Comparison of ENCODE assay signal across 11 cellular contexts in the genomic region with DNA sequence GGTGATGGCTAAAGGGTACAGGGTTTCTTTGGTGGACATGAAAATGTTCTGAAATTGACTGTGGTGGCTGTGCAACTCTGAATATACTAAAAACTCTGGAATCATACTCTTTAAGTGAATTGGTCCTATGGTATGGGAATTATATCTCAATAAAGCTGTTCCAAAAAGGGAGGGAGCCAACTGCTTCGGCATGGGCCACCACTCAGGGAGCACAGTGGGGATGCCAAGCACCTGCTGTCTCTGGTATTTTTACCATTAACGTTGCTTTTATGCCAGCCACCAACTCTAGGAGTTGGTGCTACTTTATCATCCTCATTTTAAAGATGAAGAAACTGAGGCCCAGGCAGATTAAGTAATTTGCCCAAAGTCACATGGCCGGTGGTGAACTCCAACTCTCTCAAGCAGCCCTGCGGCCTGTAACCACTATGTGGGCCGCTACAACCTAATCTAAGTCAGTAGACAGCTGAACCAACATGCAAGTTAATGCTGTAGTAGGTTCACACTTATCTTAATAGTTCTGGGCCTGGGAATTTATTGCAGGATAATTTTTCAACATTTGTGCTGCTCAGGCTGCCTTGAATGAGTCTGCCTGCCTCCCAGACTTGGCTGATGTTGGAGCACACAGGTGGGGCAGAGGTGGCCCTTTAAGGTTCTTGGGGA. TPM values are rescaled to one million over a fixed set of nuclear protein-coding genes. Genes with fewer than 3 reads are reported as not detected.
DNase-seq lines count a peak whose midpoint lies in the region; ATAC-seq and TF ChIP-seq lines count a peak whose summit lies in the region.
"Had no signal": no experiment of that assay in that cellular context is flagged by ENCODE, and none has a peak within 500 bp of the region (broad histone marks: within the 10 kb centered on the region; RNA-seq: fewer than 3 reads in every experiment).

No MANE protein-coding gene starts in this region.

- no peaks in the 10 kb centered on the region for H3K9me2 ChIP-seq in GM23338 (ENCODE audit: insufficient read depth)
- H3K9me2 ChIP-seq in MM.1S (replicated peaks; ENCODE audit: insufficient read depth, low read length), result no peaks in the 10 kb centered on the region

- no peak overlapping the region for H2BK5ac ChIP-seq in mesenchymal stem cell (ENCODE audit: low read depth, low read length, poor library complexity, severe bottlenecking)

- TF ChIP-seq CTCF in GM23338 (conservative IDR thresholded peaks at IDR 0.05; ENCODE audit: low read depth in 2 of 2) (no peak), esophagus squamous epithelium (IDR thresholded peaks at IDR 0.05) (no peak), stomach (IDR thresholded peaks at IDR 0.05) (no peak), MM.1S (IDR thresholded peaks at IDR 0.05; ENCODE audit: low read length) (no peak), progenitor cell of endocrine pancreas (IDR thresholded peaks at IDR 0.05; ENCODE audit: unreplicated experiment) (no peak)

- no peak overlapping the region for H3K14ac ChIP-seq in mesenchymal stem cell (ENCODE audit: low read length in 2 of 2)

- H3K79me2 ChIP-seq in GM23338 (replicated peaks; ENCODE audit: insufficient read depth) (no peaks in the 10 kb centered on the region), MM.1S (ENCODE audit: low read length) (no peaks in the 10 kb centered on the region)

- no peak overlapping the region for H2BK15ac ChIP-seq in mesenchymal stem cell (ENCODE audit: low read depth, poor library complexity, severe bottlenecking)

- H2BK12ac ChIP-seq in mesenchymal stem cell (ENCODE audit: low read length in 2 of 2), result peak overlapping the region; percentile 19 to 75

- H2AFZ ChIP-seq in GM23338 (no peak overlapping the region), mesenchymal stem cell (ENCODE audit: low read depth, low read length) (no peak overlapping the region), MM.1S (ENCODE audit: low read length) (no peak overlapping the region)

- TF ChIP-seq EP300 in stomach (IDR thresholded peaks at IDR 0.05), result no peak

- no peaks in the 10 kb centered on the region for H4K20me1 ChIP-seq in GM23338 (replicated peaks; ENCODE audit: insufficient read depth)
- no peaks in the 10 kb centered on the region for H4K20me1 ChIP-seq in MM.1S (ENCODE audit: insufficient read depth, low read length)

- no peak overlapping the region for H3K9ac ChIP-seq in mesenchymal stem cell (ENCODE audit: low read length)
- no peak overlapping the region for H3K9ac ChIP-seq in MM.1S (ENCODE audit: low read length)

- H3K4me3 Mint-ChIP-seq in GM23338 (peak overlapping the region; percentile 30; the same call in 1 of the 3 replicates), progenitor cell of endocrine pancreas (ENCODE audit: low read depth) (no peak overlapping the region)
- H3K4me3 Mint-ChIP-seq: activated naive CD8-positive, alpha-beta T cell treated with anti-CD3 and anti-CD28 coated beads for 36 hours had no signal

- H3K18ac ChIP-seq in mesenchymal stem cell (ENCODE audit: low read depth in 1 of 2, low read length in 2 of 2), result peak overlapping the region; percentile 54 to 88

- H3K27me3 ChIP-seq in GM23338 (ENCODE audit: insufficient read depth), result no peaks in the 10 kb centered on the region
- H3K27me3 ChIP-seq in esophagus squamous epithelium, result no peaks in the 10 kb centered on the region
- H3K27me3 ChIP-seq in mesenchymal stem cell (ENCODE audit: control insufficient read depth in 1 of 2, insufficient read depth in 1 of 2, low read length in 2 of 2), result peaks cover 0 to 8% of the 10 kb centered on the region in 2 experiments
- no peaks in the 10 kb centered on the region for H3K27me3 ChIP-seq in stomach
- no peaks in the 10 kb centered on the region for H3K27me3 ChIP-seq in MM.1S (replicated peaks; ENCODE audit: insufficient read depth, low read length)

- H3K79me1 ChIP-seq in mesenchymal stem cell (replicated peaks; ENCODE audit: low read length, poor library complexity, severe bottlenecking), result peaks cover 3% of the 10 kb centered on the region

- H3K4ac ChIP-seq in mesenchymal stem cell (ENCODE audit: low read depth in 1 of 2, low read length in 2 of 2), result peak overlapping the region in 1 of 2 experiments; percentile 0

- DNase-seq in GM23338 (ENCODE audit: low spot score) (no peak), esophagus squamous epithelium (lab: John Stamatoyannopoulos, UW) (no peak), mesenchymal stem cell (no peak), stomach (no peak), MM.1S (no peak), progenitor cell of endocrine pancreas (ENCODE audit: low spot score, unreplicated experiment) (no peak), HuH-7.5 (ENCODE audit: low spot score) (no peak)
- DNase-seq: activated CD4-positive, CD25-positive, alpha-beta regulatory T cell; activated naive CD8-positive, alpha-beta T cell treated with anti-CD3 and anti-CD28 coated beads for 36 hours; activated T-cell treated with anti-CD3 and anti-CD28 coated beads for 4 hours had no signal

- H3K36me3 Mint-ChIP-seq in GM23338 (ENCODE audit: low read depth) (peaks cover 3% of the 10 kb centered on the region; the same call in 2 of the 3 replicates), progenitor cell of endocrine pancreas (ENCODE audit: insufficient read depth) (peaks cover 4% of the 10 kb centered on the region)

- H3K27ac Mint-ChIP-seq in GM23338, result no peak overlapping the region
- no peak overlapping the region for H3K27ac Mint-ChIP-seq in progenitor cell of endocrine pancreas
- H3K27ac Mint-ChIP-seq: activated naive CD8-positive, alpha-beta T cell treated with anti-CD3 and anti-CD28 coated beads for 36 hours had no signal

- H2AK5ac ChIP-seq in mesenchymal stem cell (ENCODE audit: low read length, severe bottlenecking), result no peak overlapping the region

- no peaks in the 10 kb centered on the region for H3K36me3 ChIP-seq in GM23338 (ENCODE audit: insufficient read depth)
- no peaks in the 10 kb centered on the region for H3K36me3 ChIP-seq in esophagus squamous epithelium
- no peaks in the 10 kb centered on the region for H3K36me3 ChIP-seq in mesenchymal stem cell (ENCODE audit: control insufficient read depth in 1 of 2, insufficient read depth in 2 of 2, low read depth in 1 of 2, low read length in 2 of 2)
- no peaks in the 10 kb centered on the region for H3K36me3 ChIP-seq in stomach
- H3K36me3 ChIP-seq in MM.1S (replicated peaks; ENCODE audit: insufficient read depth, low read length), result no peaks in the 10 kb centered on the region

- 38 to 57% methylated on average over 2 to 5 of the region's 5 CpGs for WGBS in esophagus squamous epithelium, 2 donors
- WGBS in mesenchymal stem cell, result 64% methylated on average over 5 of the region's 5 CpGs
- 49 to 57% (median 54%) methylated on average over 5 of the region's 5 CpGs for WGBS in stomach, 5 donors

- H3K23ac ChIP-seq in mesenchymal stem cell (ENCODE audit: low read length in 2 of 2), result no peak overlapping the region

- H3F3A ChIP-seq in GM23338 (replicated peaks; ENCODE audit: low read depth) (0 out of 2 replicates have a peak, but pooled peaks cover under 1% of the 10 kb centered on the region), MM.1S (ENCODE audit: insufficient read depth, low read length) (no peaks in the 10 kb centered on the region)

- H3K27me3 Mint-ChIP-seq in GM23338 (ENCODE audit: insufficient read depth, low read depth, poor library complexity) (no peaks in the 10 kb centered on the region), progenitor cell of endocrine pancreas (no peaks in the 10 kb centered on the region)
- H3K27me3 Mint-ChIP-seq: activated naive CD8-positive, alpha-beta T cell treated with anti-CD3 and anti-CD28 coated beads for 36 hours had no signal

- TF ChIP-seq POLR2A in esophagus squamous epithelium (IDR thresholded peaks at IDR 0.05) (no peak), stomach (IDR thresholded peaks at IDR 0.05) (no peak)

- H3K27ac ChIP-seq in GM23338 (ENCODE audit: low read depth), result no peak overlapping the region
- H3K27ac ChIP-seq in esophagus squamous epithelium, result peak overlapping the region in 3 of 4 donors; percentile 50 to 66 (median 62)
- no peak overlapping the region for H3K27ac ChIP-seq in mesenchymal stem cell (ENCODE audit: low read length, poor library complexity, severe bottlenecking)
- peak overlapping the region in 4 of 5 donors; percentile 38 to 67 (median 58) for H3K27ac ChIP-seq in stomach
- no peak overlapping the region for H3K27ac ChIP-seq in MM.1S (ENCODE audit: low read length)

- H3K9me3 ChIP-seq in esophagus squamous epithelium (no peaks in the 10 kb centered on the region), mesenchymal stem cell (ENCODE audit: control insufficient read depth, low read length) (no peaks in the 10 kb centered on the region), stomach (no peaks in the 10 kb centered on the region), MM.1S (replicated peaks; ENCODE audit: insufficient read depth, low read length) (no peaks in the 10 kb centered on the region)

- H3K4me1 ChIP-seq in GM23338 (ENCODE audit: insufficient read depth) (peaks cover 35% of the 10 kb centered on the region), esophagus squamous epithelium (peaks cover 27 to 72% (median 38%) of the 10 kb centered on the region in 3 donors), mesenchymal stem cell (ENCODE audit: control insufficient read depth, insufficient read depth, low read depth, low read length) (no peaks in the 10 kb centered on the region), stomach (peaks cover 24 to 48% (median 35%) of the 10 kb centered on the region in 4 donors), MM.1S (ENCODE audit: low read length) (peaks cover 7% of the 10 kb centered on the region)

- peaks cover 16% of the 10 kb centered on the region; the same call in 2 of the 3 replicates for H3K9me3 Mint-ChIP-seq in GM23338
- H3K9me3 Mint-ChIP-seq in progenitor cell of endocrine pancreas (ENCODE audit: low read depth), result no peaks in the 10 kb centered on the region
- H3K9me3 Mint-ChIP-seq: activated naive CD8-positive, alpha-beta T cell treated with anti-CD3 and anti-CD28 coated beads for 36 hours had no signal

- H2BK120ac ChIP-seq in mesenchymal stem cell (ENCODE audit: low read depth, low read length), result peak overlapping the region; percentile 84

- H3K4me1 Mint-ChIP-seq in GM23338, result peaks cover 47% of the 10 kb centered on the region
- peaks cover 52% of the 10 kb centered on the region for H3K4me1 Mint-ChIP-seq in progenitor cell of endocrine pancreas (ENCODE audit: low read depth)
- H3K4me1 Mint-ChIP-seq: activated naive CD8-positive, alpha-beta T cell treated with anti-CD3 and anti-CD28 coated beads for 36 hours had no signal

- H3K4me2 ChIP-seq in GM23338, result peak overlapping the region; percentile 77
- H3K4me2 ChIP-seq in mesenchymal stem cell (ENCODE audit: low read length, poor library complexity, severe bottlenecking), result no peak overlapping the region
- no peak overlapping the region for H3K4me2 ChIP-seq in MM.1S (ENCODE audit: low read depth, low read length)

- intact Hi-C loops in esophagus squamous epithelium (cut with DNase I), result no loop called here
- intact Hi-C loops in stomach (cut with DNase I; ENCODE audit: low total_unique reads), result no loop called here

- H4K91ac ChIP-seq in mesenchymal stem cell (ENCODE audit: low read length), result peak overlapping the region; percentile 83

- peak overlapping the region; percentile 44; the same call in 1 of the 2 replicates for H3K4me3 ChIP-seq in GM23338
- H3K4me3 ChIP-seq in esophagus squamous epithelium, result no peak overlapping the region
- no peak overlapping the region for H3K4me3 ChIP-seq in mesenchymal stem cell (ENCODE audit: insufficient read depth in 1 of 2, low read depth in 1 of 2, low read length in 2 of 2)
- H3K4me3 ChIP-seq in stomach, result no peak overlapping the region
- H3K4me3 ChIP-seq in MM.1S (ENCODE audit: low read length), result no peak overlapping the region

- H4K8ac ChIP-seq in mesenchymal stem cell (ENCODE audit: low read length), result peak overlapping the region; percentile 76

- ATAC-seq in GM23338 (peak; percentile 47), HG03439 (IDR thresholded peaks at IDR 0.05; ENCODE audit: unreplicated experiment) (no peak)

RNA-seq across cellular contexts. Expression of gene SH3PXD2A, which starts 20.8 kb away (rescaled TPM):
- 4.6 and 5.0 TPM in 2 replicates for total RNA-seq in GM23338 (2014; rRNA removed; shearing (Covaris generic))
- polyA plus RNA-seq in GM23338 (2016; fragmentation: Nextera tagmentation; extraction: Ambion mirVana) (1.8 and 1.9 TPM in 2 replicates), stomach (10 to 100 TPM; 12.8 to 42.6 (median 24.7) TPM)
- total RNA-seq in esophagus squamous epithelium (10 to 100 TPM; 25.1 to 57.8 (median 42.7) TPM), stomach (10 to 100 TPM; 15.2 to 51.6 (median 23.2) TPM), progenitor cell of endocrine pancreas (25.5 and 28.0 TPM in 2 replicates)
- 8.7 TPM for polyA plus RNA-seq in mesenchymal stem cell (2013, experiment 1 of 2)
- 8.7 TPM for polyA plus RNA-seq in mesenchymal stem cell (2013, experiment 2 of 2)

Comparison
In these comparisons a context has a peak if more than half of its experiments do, and no peak if none do; other contexts are left out.
1. H3K27ac ChIP-seq: peak in esophagus squamous epithelium (3 of 4) and stomach (4 of 5); none in GM23338 (single experiment), mesenchymal stem cell (single experiment) and MM.1S (single experiment).